29 cellular contexts compared by ENCODE assay signal in the genomic region with DNA sequence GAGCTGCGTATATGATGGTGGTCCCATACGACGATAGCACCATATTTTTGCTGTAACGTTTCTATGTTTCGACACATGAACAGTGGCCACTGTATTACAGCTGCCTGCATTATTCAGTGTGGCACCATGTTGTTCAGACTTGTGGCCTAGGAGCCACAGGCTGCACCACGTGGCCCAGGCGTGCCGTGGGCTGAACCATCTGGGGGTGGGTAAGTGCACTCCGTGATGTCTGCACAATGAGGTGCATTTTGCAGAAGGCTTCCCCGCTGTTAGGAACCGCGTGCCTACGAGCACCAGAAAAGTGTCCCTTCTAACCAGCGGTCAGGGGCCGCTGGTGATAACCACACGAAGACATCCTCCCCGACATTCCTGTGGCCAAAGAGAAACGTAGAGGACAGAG.
"Had no signal": no experiment of that assay in that cellular context is flagged by ENCODE, and none has a peak within 500 bp of the region (broad histone marks: within the 10 kb centered on the region; RNA-seq: fewer than 3 reads in every experiment).

No MANE protein-coding gene starts in this region.

- H3K36me3 ChIP-seq: esophagus squamous epithelium, heart right ventricle, left lung, neutrophil, pancreas, prostate gland, right atrium auricular region, thoracic aorta, tibial nerve, upper lobe of right lung, uterus had no signal

- H3K4me1 ChIP-seq: left lung, pancreas, prostate gland, upper lobe of right lung, uterus had no signal

- H3K9me3 ChIP-seq: esophagus squamous epithelium, neutrophil, pancreas, prostate gland, thoracic aorta, upper lobe of right lung, uterus had no signal

- H3K27me3 ChIP-seq: esophagus squamous epithelium, heart right ventricle, left lung, neutrophil, pancreas, right atrium auricular region, tibial nerve, upper lobe of right lung, uterus had no signal

- H3K4me2 ChIP-seq: smooth muscle cell had no signal

- ATAC-seq: effector memory CD8-positive, alpha-beta T cell; heart right ventricle; left lung; naive thymus-derived CD4-positive, alpha-beta T cell; pancreas; upper lobe of right lung had no signal

- DNase-seq: cortex of kidney; effector memory CD8-positive, alpha-beta T cell; erythroblast; esophagus squamous epithelium; foreskin melanocyte; glutamatergic neuron; heart right ventricle; hippocampal formation; left cardiac atrium; left lung; mammary epithelial cell; mesendoderm; midbrain; naive thymus-derived CD4-positive, alpha-beta T cell; nephron progenitor cell; pancreas; stimulated activated CD4-positive, alpha-beta T cell treated with anti-CD3 and anti-CD28 coated beads, Interleukin-12 subunit alpha, Interleukin-12 subunit beta, amount 100 ng/mL, for 4 hours; stimulated activated CD4-positive, alpha-beta T cell treated with anti-CD3 and anti-CD28 coated beads, Interleukin-1b, Interleukin-23, amount 100 ng/mL, for 48 hours; stimulated activated CD4-positive, alpha-beta T cell treated with anti-CD3 and anti-CD28 coated beads, Interleukin-4, amount 100 ng/mL, for 1 hour; stimulated activated CD8-positive, alpha-beta memory T cell treated with anti-CD3 and anti-CD28 coated beads, Interleukin-4, amount 100 ng/mL, for 48 hours; stimulated activated naive CD4-positive, alpha-beta T cell; uterus had no signal

- H3K27ac ChIP-seq: heart right ventricle, left lung, neutrophil, pancreas, prostate gland, right atrium auricular region, thoracic aorta, tibial nerve, upper lobe of right lung, uterus had no signal

- H3K4me3 ChIP-seq: esophagus squamous epithelium, heart right ventricle, left lung, pancreas, prostate gland, right atrium auricular region, smooth muscle cell, thoracic aorta, tibial nerve, upper lobe of right lung, uterus had no signal
